8 cellular contexts compared by ENCODE assay signal in the genomic region with DNA sequence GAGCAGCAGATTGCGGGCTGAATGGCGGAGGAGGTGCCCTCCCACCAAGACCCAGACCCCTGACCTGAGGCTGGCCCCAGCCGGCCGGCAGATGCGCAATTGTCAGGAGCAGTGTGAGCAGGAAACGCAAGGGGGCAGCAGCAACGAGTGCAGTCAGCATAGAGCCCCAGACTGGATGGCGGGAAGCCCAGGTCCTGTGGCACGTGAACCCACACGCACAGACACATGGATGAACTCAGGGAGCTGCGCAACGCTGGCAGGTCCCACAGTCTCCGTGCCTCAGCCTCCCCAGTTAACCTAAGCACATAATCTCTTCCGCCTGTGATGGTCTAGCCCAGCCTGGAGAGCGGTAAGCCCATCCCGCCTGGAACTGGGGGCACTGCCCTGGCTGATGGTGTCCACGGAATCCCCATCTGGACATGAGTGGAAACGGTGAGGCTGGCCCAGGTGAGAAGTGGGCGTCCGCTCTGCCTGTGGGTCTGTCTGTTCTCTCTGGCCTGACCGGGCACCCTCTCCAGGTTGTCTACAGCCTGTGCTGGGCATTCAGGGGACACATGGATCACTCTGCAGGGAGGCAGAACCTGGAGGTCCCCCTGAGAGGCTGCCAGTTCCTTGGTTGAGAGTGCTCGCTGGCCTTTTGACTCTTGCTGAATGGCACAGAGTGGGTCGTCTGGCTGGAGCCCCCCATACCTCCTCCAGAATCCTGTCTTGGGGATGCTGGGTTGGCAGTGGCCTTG. TPM values are rescaled to one million over a fixed set of nuclear protein-coding genes. Genes with fewer than 3 reads are reported as not detected.
DNase-seq lines count a peak whose midpoint lies in the region; ATAC-seq and TF ChIP-seq lines count a peak whose summit lies in the region.

No MANE protein-coding gene starts in this region.

- H3K27ac ChIP-seq in esophagus muscularis mucosa (replicated peaks in 1 of 4) (no peak overlapping the region), upper lobe of left lung (no peak overlapping the region)

- peaks cover 8% of the 10 kb centered on the region for H3K27me3 Mint-ChIP-seq in nephron (ENCODE audit: low read depth)

- peak; percentile 54 for DNase-seq in activated gamma-delta T cell treated with Interleukin-2 at 50 U/mL for 16 hours
- DNase-seq in activated gamma-delta T cell (lab: John Stamatoyannopoulos, UW): no peak
- DNase-seq in NCI-H526 treated with DMSO at 0.1 percent for 48 hours (lab: John Stamatoyannopoulos, UW): peak; percentile 32
- DNase-seq in activated T-cell treated with anti-CD3 and anti-CD28 coated beads for 4 hours: peak; percentile 34
- DNase-seq in esophagus muscularis mucosa (ENCODE audit: extremely low spot score): no peak
- DNase-seq in upper lobe of left lung: peak; percentile 68 to 83
- no peak for DNase-seq in NCI-H446 treated with DMSO at 0.1 percent for 48 hours (lab: John Stamatoyannopoulos, UW)

- no peaks in the 10 kb centered on the region for H3K9me3 ChIP-seq in esophagus muscularis mucosa
- H3K9me3 ChIP-seq in upper lobe of left lung: no peaks in the 10 kb centered on the region

- TF ChIP-seq CTCF in esophagus muscularis mucosa (IDR thresholded peaks at IDR 0.05): peak; percentile 45 to 60 (median 45)
- TF ChIP-seq CTCF in nephron (IDR thresholded peaks at IDR 0.05; ENCODE audit: unreplicated experiment in 3 of 3): peak; percentile 64 to 74 (median 69)
- TF ChIP-seq CTCF in upper lobe of left lung (IDR thresholded peaks at IDR 0.05): peak; percentile 52 to 79 (median 65)

- H3K27ac Mint-ChIP-seq in nephron: no peak overlapping the region

- intact Hi-C loops in esophagus muscularis mucosa (cut with DNase I): no loop called here

- 38% methylated on average over 16 of the region's 23 CpGs for WGBS in esophagus muscularis mucosa
- 48 to 55% methylated on average over 11 to 19 of the region's 23 CpGs for WGBS in upper lobe of left lung, 2 donors

- no peaks in the 10 kb centered on the region for H3K36me3 Mint-ChIP-seq in nephron (ENCODE audit: low read depth)

- H3K4me1 Mint-ChIP-seq in nephron: no peaks in the 10 kb centered on the region

- TF ChIP-seq POLR2A in esophagus muscularis mucosa (IDR thresholded peaks at IDR 0.05; ENCODE audit: low read depth) (no peak), upper lobe of left lung (IDR thresholded peaks at IDR 0.05) (no peak)

- H3K27me3 ChIP-seq in esophagus muscularis mucosa (peaks cover 0 to 36% (median 0%) of the 10 kb centered on the region in 4 donors), upper lobe of left lung (peaks cover 0 to 6% (median 0%) of the 10 kb centered on the region in 4 donors)

- no peak for TF ChIP-seq EP300 in esophagus muscularis mucosa (IDR thresholded peaks at IDR 0.05)
- TF ChIP-seq EP300 in upper lobe of left lung (IDR thresholded peaks at IDR 0.05): no peak

- H3K36me3 ChIP-seq in esophagus muscularis mucosa: no peaks in the 10 kb centered on the region
- no peaks in the 10 kb centered on the region for H3K36me3 ChIP-seq in upper lobe of left lung

- H3K4me3 ChIP-seq in esophagus muscularis mucosa (no peak overlapping the region), upper lobe of left lung (no peak overlapping the region)

- no peak overlapping the region for H3K4me3 Mint-ChIP-seq in nephron

- peaks cover 0 to 6% (median 2%) of the 10 kb centered on the region in 4 donors for H3K4me1 ChIP-seq in esophagus muscularis mucosa
- H3K4me1 ChIP-seq in upper lobe of left lung: peaks cover 0 to 6% (median 0%) of the 10 kb centered on the region in 4 donors

- H3K9me3 Mint-ChIP-seq in nephron: no peaks in the 10 kb centered on the region

- ATAC-seq in upper lobe of left lung (ENCODE audit: low FRiP score in 2 of 2): peak; percentile 71 to 81

RNA-seq across cellular contexts. Expression of a gene that starts 0.6 kb away (rescaled TPM):
- total RNA-seq in esophagus muscularis mucosa (not detected), upper lobe of left lung (not detected)

RNA-seq across cellular contexts. Expression of a gene that starts 10.3 kb away (rescaled TPM):
- total RNA-seq in esophagus muscularis mucosa (not detected), upper lobe of left lung (1 to 10 TPM in 1 of 6 donors, under 1 TPM in 1, not detected in 4; 0.37 to 3.2 TPM)

RNA-seq across cellular contexts. Expression of a gene that starts 10.5 kb away (rescaled TPM):
- 1 to 10 TPM; 1.9 to 4.8 (median 3.5) TPM for total RNA-seq in esophagus muscularis mucosa
- total RNA-seq in upper lobe of left lung: 10 to 100 TPM in 4 of 6 donors, 1 to 10 TPM in 1, not detected in 1; 4.3 to 17.8 (median 13.9) TPM

RNA-seq across cellular contexts. Expression of a gene that starts 33.5 kb away (rescaled TPM):
- total RNA-seq in esophagus muscularis mucosa (100 to 1,000 TPM; 196 to 252 (median 212) TPM), upper lobe of left lung (100 to 1,000 TPM; 169 to 395 (median 205) TPM)

RNA-seq across cellular contexts. Expression of a gene that starts 34.2 kb away (rescaled TPM):
- total RNA-seq in esophagus muscularis mucosa (not detected), upper lobe of left lung (1 to 10 TPM in 2 of 6 donors, under 1 TPM in 3, not detected in 1; 0.30 to 6.4 (median 0.86) TPM)

Comparison
In these comparisons a context has a peak if more than half of its experiments do, and no peak if none do; other contexts are left out.
1. DNase-seq: peak in activated gamma-delta T cell treated with Interleukin-2 at 50 U/mL for 16 hours (single experiment), NCI-H526 treated with DMSO at 0.1 percent for 48 hours (single experiment), activated T-cell treated with anti-CD3 and anti-CD28 coated beads for 4 hours (single experiment) and upper lobe of left lung (2 of 2); none in activated gamma-delta T cell (single experiment), esophagus muscularis mucosa (single experiment) and NCI-H446 treated with DMSO at 0.1 percent for 48 hours (single experiment).
2. Peak in every context shown above with its lines, with median percentiles within 50 percentile points of each other: CTCF ChIP-seq.